In genomic region chr7:42730621-42731020, GRCh38 we compare ENCODE assay signal across 8 cellular contexts.
"Had no signal": no experiment of that assay in that cellular context is flagged by ENCODE, and none has a peak within 500 bp of the region (broad histone marks: within the 10 kb centered on the region; RNA-seq: fewer than 3 reads in every experiment).

No MANE protein-coding gene starts in this region.

- H3K4me2 ChIP-seq: GM23338 had no signal

- H3K9me3 ChIP-seq: HAP-1 had no signal

- H3K27ac Mint-ChIP-seq: GM23338, H9, HFFc6 had no signal

- H3K4me3 Mint-ChIP-seq: GM23338, H9, HFFc6 had no signal

- DNase-seq: GM23248, GOT3, H7, H9, HCEC 1CT, HFFc6 had no signal

- H3K4me1 Mint-ChIP-seq: GM23338, H9 had no signal

- H3K4me3 ChIP-seq: GM23248, GM23338, HAP-1 had no signal

- H2AFZ ChIP-seq: GM23248, GM23338 had no signal

- H3K9ac ChIP-seq: GM23248 had no signal

- H3K9me3 Mint-ChIP-seq: GM23338, H9, HFFc6 had no signal

- H3K27ac ChIP-seq: GM23248 had no signal

- H3K36me3 ChIP-seq: HAP-1 had no signal

- H3K4me1 ChIP-seq: HAP-1 had no signal
